In genomic region chr11:20336056-20336455, GRCh38 we compare ENCODE assay signal across 7 cellular contexts. TPM values are rescaled to one million over a fixed set of nuclear protein-coding genes. Genes with fewer than 3 reads are reported as not detected.
"Had no signal": no experiment of that assay in that cellular context is flagged by ENCODE, and none has a peak within 500 bp of the region (broad histone marks: within the 10 kb centered on the region; RNA-seq: fewer than 3 reads in every experiment).

No MANE protein-coding gene starts in this region.

- H2AFZ ChIP-seq: GM23248 had no signal

- H3K9me3 ChIP-seq: HAP-1 had no signal

- H3K9ac ChIP-seq: GM23248 had no signal

- H3K4me1 ChIP-seq: HAP-1 had no signal

- H3K4me3 ChIP-seq: GM23248, HAP-1 had no signal

- H3K36me3 ChIP-seq: HAP-1 had no signal

- H3K27ac ChIP-seq: GM23248, HL-60 had no signal

- DNase-seq: GM23248, GOT3, H7, HFFc6 had no signal

RNA-seq across cellular contexts. Expression of gene HTATIP2, which starts 27.5 kb away (rescaled TPM):
- total RNA-seq: HepG2 had no signal
- polyA plus RNA-seq: HepG2 had no signal
